Comparison of ENCODE assay signal across 28 cellular contexts in genomic region chr5:108653201-108653600, GRCh38.
DNase-seq lines count a peak whose midpoint lies in the region; ATAC-seq, FAIRE-seq and TF ChIP-seq lines count a peak whose summit lies in the region.
"Had no signal": no experiment of that assay in that cellular context is flagged by ENCODE, and none has a peak within 500 bp of the region (broad histone marks: within the 10 kb centered on the region; RNA-seq: fewer than 3 reads in every experiment).

No MANE protein-coding gene starts in this region.

- FAIRE-seq in endothelial cell of umbilical vein (lab: Jason Lieb, UNC): no peak
- FAIRE-seq in RCC 7860 (lab: Jason Lieb, UNC): no peak
- FAIRE-seq: A204.1, GM12878, GM12892, GM18507, GM19239 had no signal

- POLR2A ChIA-PET in endothelial cell of umbilical vein (lab: Charles Lee): no interaction called here

- TF ChIP-seq POLR2A in endothelial cell of umbilical vein (IDR thresholded peaks at IDR 0.05; ENCODE audit: low read depth, low read length) (no peak), esophagus muscularis mucosa (IDR thresholded peaks at IDR 0.05; ENCODE audit: low read depth) (no peak)

- H3K9me3 ChIP-seq in RWPE2 (ENCODE audit: severe bottlenecking): no peaks in the 10 kb centered on the region
- H3K9me3 ChIP-seq in endothelial cell of umbilical vein (replicated peaks; ENCODE audit: control insufficient read depth, insufficient read depth, low read length): no peaks in the 10 kb centered on the region
- H3K9me3 ChIP-seq in esophagus muscularis mucosa: no peaks in the 10 kb centered on the region
- H3K9me3 ChIP-seq: BE2C, BLaER1 had no signal

- CTCF ChIA-PET in endothelial cell of umbilical vein (lab: Charles Lee): interaction anchor here (1.4 kb wide), 1 partner anchor 11 kb away, joined by 11 read pairs; no protein-coding TSS in a partner anchor

- H3K4me3 ChIP-seq in RWPE2 (ENCODE audit: severe bottlenecking) (no peak overlapping the region), endothelial cell of umbilical vein (replicated peaks in 1 of 3; ENCODE audit: insufficient read depth in 1 of 3, low read depth in 1 of 3, low read length in 3 of 3) (no peak overlapping the region), esophagus muscularis mucosa (no peak overlapping the region)
- H3K4me3 ChIP-seq: BLaER1, GM12878 had no signal

- no peaks in the 10 kb centered on the region for H3K27me3 ChIP-seq in RWPE2 (ENCODE audit: insufficient read depth, poor library complexity, severe bottlenecking)
- H3K27me3 ChIP-seq in endothelial cell of umbilical vein (ENCODE audit: control insufficient read depth in 2 of 2, insufficient read depth in 2 of 2, low read length in 2 of 2): no peaks in the 10 kb centered on the region
- no peaks in the 10 kb centered on the region for H3K27me3 ChIP-seq in esophagus muscularis mucosa
- H3K27me3 ChIP-seq: BE2C, BLaER1 had no signal

- H2AFZ ChIP-seq in endothelial cell of umbilical vein (ENCODE audit: low read depth, low read length): no peak overlapping the region

- H3K79me2 ChIP-seq in endothelial cell of umbilical vein (ENCODE audit: control insufficient read depth, insufficient read depth, low read length): no peaks in the 10 kb centered on the region

- dilution Hi-C loops in endothelial cell of umbilical vein (cut with MboI; ENCODE audit: extremely low pct_ligation_motif_present, low sequenced_read_pairs): no loop called here

- H3K4me2 ChIP-seq in endothelial cell of umbilical vein (ENCODE audit: insufficient read depth, low read length): peak overlapping the region; percentile 14
- H3K4me2 ChIP-seq: BLaER1 had no signal

- DNase-seq in RWPE2 (ENCODE audit: low spot score) (no peak), endothelial cell of umbilical vein (ENCODE audit: low read depth, low spot score) (no peak), esophagus muscularis mucosa (ENCODE audit: extremely low spot score) (peak; percentile 5), RCC 7860 (ENCODE audit: low spot score) (no peak)
- DNase-seq: 8988T; ACHN; BE2C; C1 segment of cervical spinal cord; CD4-positive, alpha-beta memory T cell; CD4-positive, CD25-positive, alpha-beta regulatory T cell; CD8-positive, alpha-beta memory T cell; COR-L47; DMS 273 treated with DMSO at 0.1 percent for 48 hours; DMS153; DMS53; DMS79; DND-41; EL; GDM1 had no signal

- 100% methylated on average over 1 of the region's 1 CpG for WGBS in esophagus muscularis mucosa

- no peaks in the 10 kb centered on the region for H4K20me1 ChIP-seq in endothelial cell of umbilical vein (replicated peaks; ENCODE audit: control insufficient read depth, extremely low read depth, insufficient read depth, low read length)
- H4K20me1 ChIP-seq: BLaER1 had no signal

- H3K9ac ChIP-seq in endothelial cell of umbilical vein (replicated peaks; ENCODE audit: extremely low read depth, insufficient read depth, low read length): no peak overlapping the region
- H3K9ac ChIP-seq: BLaER1 had no signal

- no peaks in the 10 kb centered on the region for H3K9me1 ChIP-seq in endothelial cell of umbilical vein (replicated peaks; ENCODE audit: control insufficient read depth, extremely low read depth, insufficient read depth, low read length)

- ATAC-seq in RWPE2 (ENCODE audit: low read depth) (no peak), HG03354 (IDR thresholded peaks at IDR 0.05; ENCODE audit: poor library complexity, severe bottlenecking, unreplicated experiment) (no peak), GM18868 (IDR thresholded peaks at IDR 0.05; ENCODE audit: unreplicated experiment) (no peak), GM21423 (IDR thresholded peaks at IDR 0.05; ENCODE audit: unreplicated experiment) (no peak)
- ATAC-seq: GM12878 had no signal

- BruUV-seq in endothelial cell of umbilical vein (replicated peaks; lab: Mats Ljungman, UMichigan): no TSS peak

- intact Hi-C loops in endothelial cell of umbilical vein (cut with micrococcal nuclease): loop anchor here (5.0 kb wide), 1 partner anchor 229 kb away; no protein-coding TSS in a partner anchor
- intact Hi-C loops in esophagus muscularis mucosa (cut with DNase I): no loop called here

- no peak for TF ChIP-seq CTCF in RWPE2 (IDR thresholded peaks at IDR 0.05; ENCODE audit: poor library complexity, severe bottlenecking)
- TF ChIP-seq CTCF in endothelial cell of umbilical vein (IDR thresholded peaks at IDR 0.05; ENCODE audit: extremely low read depth in 1 of 2, insufficient read depth in 1 of 2, low read depth in 1 of 2, low read length in 2 of 2): no peak
- TF ChIP-seq CTCF in esophagus muscularis mucosa (IDR thresholded peaks at IDR 0.05): no peak

- peak overlapping the region; percentile 27 for H3K27ac ChIP-seq in RWPE2 (ENCODE audit: poor library complexity, severe bottlenecking)
- H3K27ac ChIP-seq in endothelial cell of umbilical vein (ENCODE audit: insufficient read depth, low read depth, low read length): peak overlapping the region; percentile 64
- H3K27ac ChIP-seq in esophagus muscularis mucosa (replicated peaks in 1 of 4): no peak overlapping the region
- H3K27ac ChIP-seq: BLaER1 had no signal

- H3K4me1 ChIP-seq in RWPE2 (ENCODE audit: insufficient read depth, poor library complexity, severe bottlenecking) (peaks cover 38% of the 10 kb centered on the region), endothelial cell of umbilical vein (ENCODE audit: control insufficient read depth, extremely low read depth, insufficient read depth, low read length) (peaks cover 38% of the 10 kb centered on the region), esophagus muscularis mucosa (no peaks in the 10 kb centered on the region)
- H3K4me1 ChIP-seq: BE2C had no signal

- no peak for TF ChIP-seq EP300 in esophagus muscularis mucosa (IDR thresholded peaks at IDR 0.05)

- H3K36me3 ChIP-seq in RWPE2 (ENCODE audit: low read depth) (0 out of 2 replicates have a peak, but pooled peaks cover 3% of the 10 kb centered on the region), endothelial cell of umbilical vein (ENCODE audit: control insufficient read depth in 2 of 2, extremely low read depth in 1 of 2, insufficient read depth in 2 of 2, low read length in 2 of 2) (no peaks in the 10 kb centered on the region), esophagus muscularis mucosa (no peaks in the 10 kb centered on the region)
- H3K36me3 ChIP-seq: BE2C, BLaER1 had no signal

TF ChIP-seq in endothelial cell of umbilical vein, 7 proteins besides CTCF, POLR2A, EP300 and RAD21:
- TF ChIP-seq MYC (IDR thresholded peaks at IDR 0.05; ENCODE audit: low read depth, low read length) (no peak), POLR2AphosphoS5 (IDR thresholded peaks at IDR 0.05; ENCODE audit: insufficient read depth, low read depth, low read length) (no peak), JUN (IDR thresholded peaks at IDR 0.05; ENCODE audit: borderline replicate concordance, insufficient read depth, insufficient read length, low read depth) (no peak), GATA2 (IDR thresholded peaks at IDR 0.05; ENCODE audit: insufficient read depth, insufficient read length, low read depth, low read length) (no peak), FOS (IDR thresholded peaks at IDR 0.05; ENCODE audit: borderline replicate concordance, insufficient read depth, low read length) (no peak), EZH2 (IDR thresholded peaks at IDR 0.05; ENCODE audit: borderline replicate concordance, low read depth, low read length, severe bottlenecking) (no peak)
- TF ChIP-seq, protein P1, sequence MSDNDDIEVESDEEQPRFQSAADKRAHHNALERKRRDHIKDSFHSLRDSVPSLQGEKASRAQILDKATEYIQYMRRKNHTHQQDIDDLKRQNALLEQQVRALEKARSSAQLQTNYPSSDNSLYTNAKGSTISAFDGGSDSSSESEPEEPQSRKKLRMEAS (IDR thresholded peaks at IDR 0.05; ENCODE audit: insufficient read depth, insufficient read length): no peak

Comparison
In these comparisons a context has a peak if more than half of its experiments do, and no peak if none do; other contexts are left out.
1. H3K27ac ChIP-seq: peak in RWPE2 (single experiment) and endothelial cell of umbilical vein (single experiment); none in esophagus muscularis mucosa (0 of 4).